Comparison of ENCODE assay signal across 5 cellular contexts in the genomic region with DNA sequence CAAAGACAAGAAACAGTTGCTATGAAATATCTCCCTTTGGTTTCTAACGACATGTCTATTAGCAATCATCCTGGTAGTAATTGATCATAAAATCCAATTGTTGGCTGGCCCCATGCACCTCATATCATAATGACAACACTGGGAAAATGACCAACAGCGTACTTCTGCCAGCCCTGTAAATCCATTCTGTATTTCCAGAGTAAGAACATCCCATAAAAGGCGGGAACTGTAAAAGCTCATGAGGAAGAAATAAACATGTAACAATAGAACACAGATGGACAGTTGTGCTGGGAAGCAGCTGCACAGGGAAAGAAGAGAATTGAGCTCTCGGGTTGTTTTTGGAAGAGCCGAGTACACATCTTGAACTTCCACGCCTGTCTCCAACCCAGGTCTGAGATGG.
"Had no signal": no experiment of that assay in that cellular context is flagged by ENCODE, and none has a peak within 500 bp of the region (broad histone marks: within the 10 kb centered on the region; RNA-seq: fewer than 3 reads in every experiment).

No MANE protein-coding gene starts in this region.

- H2AFZ ChIP-seq: GM23338 had no signal

- H3K4me3 ChIP-seq: GM23338 had no signal

- DNase-seq: H9, HCEC 1CT had no signal

- H3K27ac ChIP-seq: HL-60 had no signal

- H3K4me2 ChIP-seq: GM23338 had no signal

- ATAC-seq: GM23338, HepG2 had no signal
